ENCODE assay signal across 1 cellular context in the genomic region with DNA sequence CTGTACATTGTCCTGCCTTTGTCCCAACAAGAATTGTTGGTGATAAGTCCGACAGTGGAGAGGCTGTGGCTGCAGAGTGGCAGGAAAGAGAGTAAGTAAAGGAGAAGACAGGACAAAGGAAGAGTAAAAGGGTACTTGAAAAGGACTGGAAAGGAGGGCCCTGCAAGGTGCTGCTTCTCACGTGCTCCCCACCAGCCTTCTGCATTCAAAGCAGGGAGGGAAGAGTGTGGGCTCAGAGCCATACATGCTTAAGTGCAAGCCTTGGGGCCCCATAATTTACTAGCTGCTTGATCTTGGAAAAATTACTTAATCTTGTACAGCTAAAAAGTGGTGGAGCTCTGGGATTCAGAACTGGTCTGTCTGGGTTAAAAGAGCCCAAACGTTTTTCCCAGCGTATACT.
TF ChIP-seq lines count a peak whose summit lies in the region.

No MANE protein-coding gene starts in this region.

TF ChIP-seq in HepG2, 621 proteins besides CTCF, POLR2A, EP300 and RAD21:
- TF ChIP-seq ZNF503 (CRISPR knock-in tag; IDR thresholded peaks at IDR 0.05): no peak
- no peak for TF ChIP-seq TEF (CRISPR knock-in tag; IDR thresholded peaks at IDR 0.05)
- no peak for TF ChIP-seq RFX5 (IDR thresholded peaks at IDR 0.05; ENCODE audit: low read depth, low read length)
- TF ChIP-seq, protein P1, sequence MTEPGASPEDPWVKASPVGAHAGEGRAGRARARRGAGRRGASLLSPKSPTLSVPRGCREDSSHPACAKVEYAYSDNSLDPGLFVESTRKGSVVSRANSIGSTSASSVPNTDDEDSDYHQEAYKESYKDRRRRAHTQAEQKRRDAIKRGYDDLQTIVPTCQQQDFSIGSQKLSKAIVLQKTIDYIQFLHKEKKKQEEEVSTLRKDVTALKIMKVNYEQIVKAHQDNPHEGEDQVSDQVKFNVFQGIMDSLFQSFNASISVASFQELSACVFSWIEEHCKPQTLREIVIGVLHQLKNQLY (CRISPR knock-in tag; IDR thresholded peaks at IDR 0.05): no peak
- TF ChIP-seq MED8 (CRISPR knock-in tag; IDR thresholded peaks at IDR 0.05; ENCODE audit: insufficient replicate concordance): no peak
- TF ChIP-seq ZNF761 (CRISPR knock-in tag; conservative IDR thresholded peaks at IDR 0.05): no peak
- TF ChIP-seq, protein P2, sequence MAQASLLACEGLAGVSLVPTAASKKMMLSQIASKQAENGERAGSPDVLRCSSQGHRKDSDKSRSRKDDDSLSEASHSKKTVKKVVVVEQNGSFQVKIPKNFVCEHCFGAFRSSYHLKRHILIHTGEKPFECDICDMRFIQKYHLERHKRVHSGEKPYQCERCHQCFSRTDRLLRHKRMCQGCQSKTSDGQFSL (CRISPR knock-in tag; IDR thresholded peaks at IDR 0.05): no peak
- TF ChIP-seq ZNF318 (CRISPR knock-in tag; IDR thresholded peaks at IDR 0.05): no peak
- TF ChIP-seq ZNF430 (CRISPR knock-in tag; IDR thresholded peaks at IDR 0.05): no peak
- no peak for TF ChIP-seq CREB1 (IDR thresholded peaks at IDR 0.05)
- no peak for TF ChIP-seq CREB1 (CRISPR knock-in tag; IDR thresholded peaks at IDR 0.05)
- TF ChIP-seq SMAD9 (CRISPR knock-in tag; IDR thresholded peaks at IDR 0.05): no peak
